Comparison of ENCODE assay signal across 8 cellular contexts in genomic region chr2:16915341-16915755, GRCh38.
DNase-seq lines count a peak whose midpoint lies in the region; ATAC-seq, FAIRE-seq and TF ChIP-seq lines count a peak whose summit lies in the region.
"Not testable (repeated sequence)": the region's sequence is repeated elsewhere in the genome, so short reads cannot be mapped to it uniquely, and the experiment has no call there.

No MANE protein-coding gene starts in this region.

- in situ Hi-C loops in K562 (cut with MboI): not testable (repeated sequence)

- H3K9me1 ChIP-seq in K562 (ENCODE audit: control insufficient read depth, insufficient read depth, low read length): not testable (repeated sequence)

- H3K27ac ChIP-seq in RWPE1; K562 (ENCODE audit: extremely low read depth, low read depth, low read length); left lung: not testable (repeated sequence)

- not testable (repeated sequence) for H2AFZ ChIP-seq in K562 (ENCODE audit: low read depth, low read length)

- not testable (repeated sequence) for H3K4me2 ChIP-seq in K562 (ENCODE audit: insufficient read depth, low read length)

- TF ChIP-seq EP300 in K562 (IDR thresholded peaks at IDR 0.05; ENCODE audit: low read length): not testable (repeated sequence)

- H3K4me1 ChIP-seq in K562 (replicated peaks in 1 of 2; ENCODE audit: control insufficient read depth in 2 of 2, insufficient read depth in 2 of 2, low read length in 2 of 2); left lung: not testable (repeated sequence)

- H3K36me3 Mint-ChIP-seq in progenitor cell of endocrine pancreas (ENCODE audit: insufficient read depth): not testable (repeated sequence)

- not testable (repeated sequence) for H3K4me3 ChIP-seq in K562; epithelial cell of esophagus (ENCODE audit: low read length); left lung

- H3K9me3 ChIP-seq in K562 (replicated peaks; ENCODE audit: control insufficient read depth, insufficient read depth, low read depth, low read length); left lung: not testable (repeated sequence)

- DNase-seq in HPDE6-E6E7 (ENCODE audit: extremely low spot score): peak; percentile 9
- DNase-seq in RWPE1 (ENCODE audit: low spot score): peak; percentile 6
- not testable (repeated sequence) for DNase-seq in K562 (ENCODE audit: extremely low read depth in 1 of 4, low spot score in 3 of 4); left lung; progenitor cell of endocrine pancreas (ENCODE audit: low spot score, unreplicated experiment)
- DNase-seq in epithelial cell of esophagus (ENCODE audit: low read depth): peak; percentile 87
- DNase-seq in iPS DF 19.7 (ENCODE audit: low read depth, low spot score): peak; percentile 3
- peak; percentile 50 for DNase-seq in ureter (ENCODE audit: low spot score)

- TF ChIP-seq POLR2A in K562 (conservative IDR thresholded peaks at IDR 0.05): not testable (repeated sequence)

- H3K27me3 ChIP-seq in K562 (ENCODE audit: control insufficient read depth in 2 of 2, insufficient read depth in 2 of 2, low read length in 2 of 2); left lung: not testable (repeated sequence)

- ATAC-seq in K562: not testable (repeated sequence)
- peak; percentile 72 for ATAC-seq in left lung

- not testable (repeated sequence) for H3K4me3 Mint-ChIP-seq in progenitor cell of endocrine pancreas (ENCODE audit: low read depth)

- H3K4me1 Mint-ChIP-seq in progenitor cell of endocrine pancreas (ENCODE audit: low read depth): not testable (repeated sequence)

- TF ChIP-seq RAD21 in K562 (CRISPR knock-in tag; conservative IDR thresholded peaks at IDR 0.05 in 1 of 2, IDR thresholded peaks at IDR 0.05 in 1 of 2): not testable (repeated sequence)

- not testable (repeated sequence) for H3K9me3 Mint-ChIP-seq in progenitor cell of endocrine pancreas (ENCODE audit: low read depth)

- H3K79me2 ChIP-seq in K562 (ENCODE audit: control insufficient read depth, insufficient read depth, low read length): not testable (repeated sequence)

- not testable (repeated sequence) for TF ChIP-seq CTCF in RWPE1 (conservative IDR thresholded peaks at IDR 0.05; ENCODE audit: low read depth); K562 (IDR thresholded peaks at IDR 0.05 in 2 of 3, conservative IDR thresholded peaks at IDR 0.05 in 1 of 3; ENCODE audit: insufficient read depth in 2 of 3, low read depth in 1 of 3, low read length in 3 of 3); epithelial cell of esophagus (IDR thresholded peaks at IDR 0.05; ENCODE audit: insufficient read depth, low read depth, low read length, missing control alignments); left lung (IDR thresholded peaks at IDR 0.05); progenitor cell of endocrine pancreas (IDR thresholded peaks at IDR 0.05; ENCODE audit: unreplicated experiment)

- intact Hi-C loops in K562 (cut with micrococcal nuclease); left lung (cut with DNase I): not testable (repeated sequence)

- 0% methylated on average over 3 of the region's 3 CpGs for WGBS in K562 (ENCODE audit: insufficient coverage, low coverage, missing lambda C conversion rate)

- not testable (repeated sequence) for BruUV-seq in K562 (replicated peaks; lab: Mats Ljungman, UMichigan)

- not testable (repeated sequence) for H4K20me1 ChIP-seq in K562 (replicated peaks; ENCODE audit: control insufficient read depth, insufficient read depth, low read length)

- H3K27ac Mint-ChIP-seq in progenitor cell of endocrine pancreas: peak overlapping the region; percentile 74

- POLR2A ChIA-PET in RWPE1 (lab: Yijun Ruan, JAX; ENCODE audit: low non-redundant PET); K562 (lab: Yijun Ruan, JAX): not testable (repeated sequence)

- CTCF ChIA-PET in RWPE1 (lab: Yijun Ruan, JAX): interaction anchor here (0.6 kb wide), 1 partner anchor 927 kb away, joined by 4 read pairs; no protein-coding TSS in a partner anchor
- CTCF ChIA-PET in K562 (lab: Yijun Ruan, JAX; ENCODE audit: low intra/inter-chr PET ratio): not testable (repeated sequence)

- not testable (repeated sequence) for H3K9ac ChIP-seq in K562 (ENCODE audit: insufficient read depth in 1 of 2, low read depth in 2 of 2, low read length in 2 of 2)

- not testable (repeated sequence) for FAIRE-seq in K562 (lab: Jason Lieb, UNC)

- not testable (repeated sequence) for H3K27me3 Mint-ChIP-seq in progenitor cell of endocrine pancreas

- not testable (repeated sequence) for H3K36me3 ChIP-seq in K562 (ENCODE audit: control insufficient read depth, insufficient read depth, low read length); left lung

TF ChIP-seq in K562, 482 proteins besides CTCF, POLR2A, EP300 and RAD21:
- TF ChIP-seq, protein P1, sequence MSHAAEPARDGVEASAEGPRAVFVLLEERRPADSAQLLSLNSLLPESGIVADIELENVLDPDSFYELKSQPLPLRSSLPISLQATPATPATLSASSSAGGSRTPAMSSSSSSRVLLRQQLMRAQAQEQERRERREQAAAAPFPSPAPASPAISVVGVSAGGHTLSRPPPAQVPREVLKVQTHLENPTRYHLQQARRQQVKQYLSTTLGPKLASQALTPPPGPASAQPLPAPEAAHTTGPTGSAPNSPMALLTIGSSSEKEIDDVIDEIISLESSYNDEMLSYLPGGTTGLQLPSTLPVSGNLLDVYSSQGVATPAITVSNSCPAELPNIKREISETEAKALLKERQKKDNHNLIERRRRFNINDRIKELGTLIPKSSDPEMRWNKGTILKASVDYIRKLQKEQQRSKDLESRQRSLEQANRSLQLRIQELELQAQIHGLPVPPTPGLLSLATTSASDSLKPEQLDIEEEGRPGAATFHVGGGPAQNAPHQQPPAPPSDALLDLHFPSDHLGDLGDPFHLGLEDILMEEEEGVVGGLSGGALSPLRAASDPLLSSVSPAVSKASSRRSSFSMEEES (CRISPR knock-in tag; IDR thresholded peaks at IDR 0.05): peak; percentile 55
- TF ChIP-seq RAD51 (IDR thresholded peaks at IDR 0.05; ENCODE audit: borderline replicate concordance, low read depth): peak; percentile 35; the same call in 1 of the 2 replicates
